ENCODE assay signal across 1 cellular context in the genomic region with DNA sequence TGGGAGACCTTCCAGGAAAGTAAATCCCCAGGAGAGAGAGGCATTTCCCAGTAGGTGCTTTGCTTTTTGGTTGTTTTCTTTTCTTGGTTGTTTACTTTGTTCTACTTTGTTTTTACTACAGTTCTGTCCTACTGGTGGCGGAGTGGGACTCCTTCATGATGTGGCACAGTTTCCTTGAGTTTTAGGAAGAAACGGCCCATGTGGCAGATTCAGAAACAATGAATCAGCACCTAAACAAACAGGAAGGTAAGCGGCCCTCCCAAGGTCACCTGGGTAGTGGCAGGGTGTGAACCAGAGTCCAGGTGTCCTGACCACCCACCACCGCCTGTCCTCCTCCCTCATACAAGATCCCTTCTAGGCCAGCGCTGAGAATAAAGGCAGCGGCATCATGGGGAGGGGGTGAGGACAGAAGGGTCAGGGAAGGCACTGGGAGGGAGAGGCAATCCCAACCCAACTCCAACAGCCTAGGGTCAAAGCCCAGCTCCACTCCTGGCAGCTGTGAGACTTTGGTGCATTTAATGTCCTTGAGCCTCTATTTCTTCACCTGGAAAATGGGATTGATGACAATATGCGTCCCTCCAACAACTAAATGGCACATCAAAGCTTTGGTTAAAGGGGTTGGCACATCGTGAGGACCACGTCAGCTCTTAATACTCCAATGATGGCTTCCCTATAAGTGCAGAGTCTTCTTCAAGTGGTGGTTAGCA.
TF ChIP-seq lines count a peak whose summit lies in the region.

No MANE protein-coding gene starts in this region.

TF ChIP-seq in GM12878, 131 proteins besides CTCF, POLR2A, EP300 and RAD21 (continued from another document):
- TF ChIP-seq, protein P1, sequence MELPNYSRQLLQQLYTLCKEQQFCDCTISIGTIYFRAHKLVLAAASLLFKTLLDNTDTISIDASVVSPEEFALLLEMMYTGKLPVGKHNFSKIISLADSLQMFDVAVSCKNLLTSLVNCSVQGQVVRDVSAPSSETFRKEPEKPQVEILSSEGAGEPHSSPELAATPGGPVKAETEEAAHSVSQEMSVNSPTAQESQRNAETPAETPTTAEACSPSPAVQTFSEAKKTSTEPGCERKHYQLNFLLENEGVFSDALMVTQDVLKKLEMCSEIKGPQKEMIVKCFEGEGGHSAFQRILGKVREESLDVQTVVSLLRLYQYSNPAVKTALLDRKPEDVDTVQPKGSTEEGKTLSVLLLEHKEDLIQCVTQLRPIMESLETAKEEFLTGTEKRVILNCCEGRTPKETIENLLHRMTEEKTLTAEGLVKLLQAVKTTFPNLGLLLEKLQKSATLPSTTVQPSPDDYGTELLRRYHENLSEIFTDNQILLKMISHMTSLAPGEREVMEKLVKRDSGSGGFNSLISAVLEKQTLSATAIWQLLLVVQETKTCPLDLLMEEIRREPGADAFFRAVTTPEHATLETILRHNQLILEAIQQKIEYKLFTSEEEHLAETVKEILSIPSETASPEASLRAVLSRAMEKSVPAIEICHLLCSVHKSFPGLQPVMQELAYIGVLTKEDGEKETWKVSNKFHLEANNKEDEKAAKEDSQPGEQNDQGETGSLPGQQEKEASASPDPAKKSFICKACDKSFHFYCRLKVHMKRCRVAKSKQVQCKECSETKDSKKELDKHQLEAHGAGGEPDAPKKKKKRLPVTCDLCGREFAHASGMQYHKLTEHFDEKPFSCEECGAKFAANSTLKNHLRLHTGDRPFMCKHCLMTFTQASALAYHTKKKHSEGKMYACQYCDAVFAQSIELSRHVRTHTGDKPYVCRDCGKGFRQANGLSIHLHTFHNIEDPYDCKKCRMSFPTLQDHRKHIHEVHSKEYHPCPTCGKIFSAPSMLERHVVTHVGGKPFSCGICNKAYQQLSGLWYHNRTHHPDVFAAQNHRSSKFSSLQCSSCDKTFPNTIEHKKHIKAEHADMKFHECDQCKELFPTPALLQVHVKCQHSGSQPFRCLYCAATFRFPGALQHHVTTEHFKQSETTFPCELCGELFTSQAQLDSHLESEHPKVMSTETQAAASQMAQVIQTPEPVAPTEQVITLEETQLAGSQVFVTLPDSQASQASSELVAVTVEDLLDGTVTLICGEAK (IDR thresholded peaks at IDR 0.05; ENCODE audit: borderline replicate concordance), result no peak
- no peak for TF ChIP-seq CHD1 (IDR thresholded peaks at IDR 0.05; ENCODE audit: low read depth, low read length)
- TF ChIP-seq ZBTB4 (CRISPR knock-in tag; IDR thresholded peaks at IDR 0.05), result no peak
- TF ChIP-seq BMI1 (IDR thresholded peaks at IDR 0.05; ENCODE audit: borderline replicate concordance), result no peak
